In the genomic region with DNA sequence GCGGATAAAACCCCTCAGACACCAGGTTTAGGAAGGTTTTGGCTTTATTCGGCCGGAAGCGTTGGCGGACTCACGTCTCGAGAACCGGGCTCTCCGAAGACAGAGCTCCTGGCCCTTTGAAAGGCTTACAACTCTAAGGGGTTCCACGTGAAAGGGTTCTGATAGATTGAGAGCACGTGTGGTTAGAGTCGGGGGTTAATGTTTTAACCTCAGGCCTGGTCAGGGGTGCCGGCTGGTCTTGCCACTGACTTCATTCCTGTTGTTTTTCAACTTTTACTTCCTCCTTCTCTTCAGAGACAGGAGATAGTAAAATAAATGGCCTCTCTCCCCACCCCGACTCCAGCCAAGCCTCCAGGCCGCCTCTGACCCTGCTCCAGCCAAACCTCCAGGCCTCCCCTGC, we compare ENCODE assay signal across 20 cellular contexts. TPM values are rescaled to one million over a fixed set of nuclear protein-coding genes. Genes with fewer than 3 reads are reported as not detected.
DNase-seq lines count a peak whose midpoint lies in the region; ATAC-seq and TF ChIP-seq lines count a peak whose summit lies in the region.
"Had no signal": no experiment of that assay in that cellular context is flagged by ENCODE, and none has a peak within 500 bp of the region (broad histone marks: within the 10 kb centered on the region; RNA-seq: fewer than 3 reads in every experiment).

No MANE protein-coding gene starts in this region.

- intact Hi-C loops in ovary (cut with DNase I) = no loop called here

- WGBS in ovary, 3 donors = 75 to 80% (median 76%) methylated on average over 15 of the region's 15 CpGs

- no peak for TF ChIP-seq EP300 in ovary (IDR thresholded peaks at IDR 0.05)

- H3K27me3 ChIP-seq in BLaER1 = no peaks in the 10 kb centered on the region
- H3K27me3 ChIP-seq in ovary = no peaks in the 10 kb centered on the region

- H3K9me3 ChIP-seq in BLaER1 (no peaks in the 10 kb centered on the region), ovary (no peaks in the 10 kb centered on the region)

- peaks cover 7% of the 10 kb centered on the region for H4K20me1 ChIP-seq in BLaER1

- no peak for TF ChIP-seq CTCF in ovary (IDR thresholded peaks at IDR 0.05)

- H3K27ac ChIP-seq in BLaER1 = no peak overlapping the region
- H3K27ac ChIP-seq in ovary = no peak overlapping the region

- peak overlapping the region; percentile 54 for H3K4me2 ChIP-seq in BLaER1

- TF ChIP-seq POLR2A in ovary (IDR thresholded peaks at IDR 0.05) = no peak

- DNase-seq in glomerular visceral epithelial cell (ENCODE audit: extremely low spot score) = peak; percentile 40
- no peak for DNase-seq in ovary
- no peak for DNase-seq in NCI-H2227 treated with DMSO at 0.1 percent for 48 hours (lab: John Stamatoyannopoulos, UW)
- DNase-seq in activated T-cell treated with anti-CD3 and anti-CD28 coated beads for 4 hours = no peak
- no peak for DNase-seq in stimulated activated CD4-positive, alpha-beta T cell treated with anti-CD3 and anti-CD28 coated beads, Interleukin-15, amount 100 ng/mL, for 24 hours
- DNase-seq: activated CD4-positive, alpha-beta T cell treated with anti-CD3 and anti-CD28 coated beads, Interleukin-2, amount 10 ng/mL, durations not matched to agents 24 days and 14 days; activated gamma-delta T cell treated with Interleukin-2 at 50 U/mL for 16 hours; DMS53; H7; natural killer cell; NCI-H1092 treated with DMSO at 0.1 percent for 48 hours; NCI-H69; SHP77; T-cell had no signal

- H3K9ac ChIP-seq in BLaER1 = no peak overlapping the region

- H3K36me3 ChIP-seq in BLaER1 (peaks cover 24% of the 10 kb centered on the region), ovary (no peaks in the 10 kb centered on the region)

- ATAC-seq in GM19452 (IDR thresholded peaks at IDR 0.05; ENCODE audit: unreplicated experiment) = peak; percentile 62
- peak; percentile 52 for ATAC-seq in HG03139 (IDR thresholded peaks at IDR 0.05; ENCODE audit: unreplicated experiment)
- ATAC-seq: natural killer cell, T-cell had no signal

- H3K4me1 ChIP-seq in BLaER1 = peaks cover 22% of the 10 kb centered on the region
- no peaks in the 10 kb centered on the region for H3K4me1 ChIP-seq in ovary (ENCODE audit: insufficient read depth)

- H3K4me3 ChIP-seq in BLaER1 (no peak overlapping the region), ovary (no peak overlapping the region)

RNA-seq across cellular contexts. Expression of a gene that starts 4.7 kb away (rescaled TPM):
- total RNA-seq in ovary = under 1 TPM in 4 of 7 donors, not detected in 3; 0.35 to 0.50 (median 0.39) TPM
- under 1 TPM in 1 of 2 donors, not detected in 1; 0.23 TPM for polyA plus RNA-seq in ovary
- total RNA-seq: mesenteric fat pad, skeletal muscle tissue had no signal
- polyA plus RNA-seq: CD14-positive monocyte had no signal

RNA-seq across cellular contexts. Expression of a gene that starts 18.8 kb away (rescaled TPM):
- 10 to 100 TPM; 51.7 to 76.7 (median 63.3) TPM for total RNA-seq in ovary
- 10 to 100 TPM; 15.4 to 78.1 TPM for polyA plus RNA-seq in ovary
